ENCODE assay signal across 8 cellular contexts in genomic region chr2:39436592-39437521, GRCh38. TPM values are rescaled to one million over a fixed set of nuclear protein-coding genes. Genes with fewer than 3 reads are reported as not detected.
DNase-seq lines count a peak whose midpoint lies in the region; ATAC-seq and TF ChIP-seq lines count a peak whose summit lies in the region.

TSS of gene MAP4K3 (minus strand) at chr2:39437285. CDS start at chr2:39436987, 298 bp downstream.

- H3K36me3 ChIP-seq in left ventricle myocardium inferior (no peaks in the 10 kb centered on the region), upper lobe of right lung (no peaks in the 10 kb centered on the region)

- intact Hi-C loops in T-helper 1 cell treated with Interleukin-12 subunit alpha and Interleukin-12 subunit beta and Interleukin-4 antibody, amounts not matched to agents 30 ng/mL and 1 ng/mL, for 36 hours (cut with micrococcal nuclease), result loop anchor here (1.0 to 5.0 kb wide), 4 partner anchors 55 to 320 kb away; no protein-coding TSS in a partner anchor
- intact Hi-C loops in left ventricle myocardium inferior (cut with micrococcal nuclease) (loop anchor here (5.0 kb wide), 1 partner anchor 55 kb away; no protein-coding TSS in a partner anchor), upper lobe of right lung (cut with DNase I) (no loop called here)

- H3K9me3 ChIP-seq in left ventricle myocardium inferior (replicated peaks) (no peaks in the 10 kb centered on the region), upper lobe of right lung (no peaks in the 10 kb centered on the region)

- H3K4me3 ChIP-seq in left ventricle myocardium inferior, result peak within 1 kb of the TSS; percentile 95
- H3K4me3 ChIP-seq in upper lobe of right lung, result peak within 1 kb of the TSS; percentile 93

- H3K27ac ChIP-seq in left ventricle myocardium inferior (replicated peaks), result peak within 1 kb of the TSS; percentile 99
- peak within 1 kb of the TSS; percentile 91 for H3K27ac ChIP-seq in upper lobe of right lung

- H3K27ac Mint-ChIP-seq in progenitor cell of endocrine pancreas, result peak within 1 kb of the TSS; percentile 99

- peaks cover 45% of the 10 kb centered on the region for H3K4me1 Mint-ChIP-seq in progenitor cell of endocrine pancreas (ENCODE audit: low read depth)

- no peak for TF ChIP-seq CTCF in GM13977 (IDR thresholded peaks at IDR 0.05; ENCODE audit: extremely low read depth, insufficient read depth, missing control alignments)
- no peak for TF ChIP-seq CTCF in left ventricle myocardium inferior (IDR thresholded peaks at IDR 0.05; ENCODE audit: borderline replicate concordance)
- no peak for TF ChIP-seq CTCF in progenitor cell of endocrine pancreas (IDR thresholded peaks at IDR 0.05; ENCODE audit: unreplicated experiment)
- TF ChIP-seq CTCF in upper lobe of right lung (IDR thresholded peaks at IDR 0.05), result no peak

- H3K27me3 Mint-ChIP-seq in progenitor cell of endocrine pancreas, result no peaks in the 10 kb centered on the region

- peak within 1 kb of the TSS; percentile 94 for H3K4me3 Mint-ChIP-seq in progenitor cell of endocrine pancreas (ENCODE audit: low read depth)

- no peaks in the 10 kb centered on the region for H3K27me3 ChIP-seq in left ventricle myocardium inferior (ENCODE audit: low read depth)
- H3K27me3 ChIP-seq in upper lobe of right lung, result no peaks in the 10 kb centered on the region

- DNase-seq in GM13977 (ENCODE audit: low spot score) (peak; percentile 93), NCI-H146 (lab: John Stamatoyannopoulos, UW) (peak; percentile 98), amniotic stem cell (lab: John Stamatoyannopoulos, UW) (peak; percentile 87), left ventricle myocardium inferior (peak; percentile 95), progenitor cell of endocrine pancreas (ENCODE audit: low spot score, unreplicated experiment) (peak; percentile 95), upper lobe of right lung (peak; percentile 97)

- H3K9me3 Mint-ChIP-seq in progenitor cell of endocrine pancreas (ENCODE audit: low read depth), result no peaks in the 10 kb centered on the region

- no peaks in the 10 kb centered on the region for H3K36me3 Mint-ChIP-seq in progenitor cell of endocrine pancreas (ENCODE audit: insufficient read depth)

- in situ Hi-C loops in GM13977 (cut with MboI; ENCODE audit: low pct_unique_long_range_greater_than_20kb, low sequenced_read_pairs, unreplicated experiment), result no loop called here

- peaks cover 76% of the 10 kb centered on the region for H3K4me1 ChIP-seq in left ventricle myocardium inferior
- peaks cover 49% of the 10 kb centered on the region for H3K4me1 ChIP-seq in upper lobe of right lung

- peak; percentile 74 for ATAC-seq in HG02852 (IDR thresholded peaks at IDR 0.05; ENCODE audit: unreplicated experiment)
- peak; percentile 95 for ATAC-seq in upper lobe of right lung

RNA-seq across cellular contexts. Expression of gene MAP4K3, which starts in this region (rescaled TPM):
- total RNA-seq in T-helper 1 cell treated with Interleukin-12 subunit alpha and Interleukin-12 subunit beta and Interleukin-4 antibody, amounts not matched to agents 30 ng/mL and 1 ng/mL, for 36 hours, result 7.2 and 11.8 TPM in 2 replicates
- total RNA-seq in left ventricle myocardium inferior, result 37.1 TPM
- total RNA-seq in progenitor cell of endocrine pancreas, result 60.0 and 63.6 TPM in 2 replicates
- 55.5 TPM for total RNA-seq in upper lobe of right lung

Comparison
In these comparisons a context has a peak if more than half of its experiments do, and no peak if none do; other contexts are left out.
1. Peak in every context shown above with its lines: DNase-seq, ATAC-seq, H3K4me3 ChIP-seq and H3K27ac ChIP-seq.